In the genomic region with DNA sequence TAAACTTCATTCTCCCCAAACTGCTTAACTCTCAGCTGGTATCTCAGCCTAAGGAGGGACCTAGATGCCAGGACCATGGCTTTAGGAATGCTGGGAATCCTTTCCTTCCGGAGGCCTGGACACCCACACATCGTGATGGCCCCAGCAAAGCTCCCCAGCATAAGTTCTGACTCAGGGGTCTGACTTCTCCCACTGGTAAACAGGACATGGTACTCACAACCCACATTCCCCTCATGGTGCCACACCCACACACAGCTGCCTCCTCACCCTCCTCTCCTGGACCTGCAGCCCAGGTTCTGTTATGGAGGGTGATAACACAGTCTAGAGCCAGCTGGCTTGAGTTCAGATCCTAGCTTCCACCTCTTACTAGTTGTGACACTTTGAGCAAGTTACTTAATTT, we compare ENCODE assay signal across 8 cellular contexts. TPM values are rescaled to one million over a fixed set of nuclear protein-coding genes. Genes with fewer than 3 reads are reported as not detected.
A peak's percentile ranks its signal among the peaks of the same experiment; 100 is the strongest.
DNase-seq lines count a peak whose midpoint lies in the region; ATAC-seq and TF ChIP-seq lines count a peak whose summit lies in the region.

No MANE protein-coding gene starts in this region.

- intact Hi-C loops in ovary (cut with DNase I), result loop anchor here in 1 of 4 donors (2.0 kb wide), 1 partner anchor 14 kb away; a partner anchor contains a TSS

- no peaks in the 10 kb centered on the region for H3K36me3 Mint-ChIP-seq in endothelial cell (ENCODE audit: low read depth, unreplicated experiment)

- H3K27ac ChIP-seq in ovary, result peak overlapping the region; percentile 97 to 98

- TF ChIP-seq POLR2A in ovary (IDR thresholded peaks at IDR 0.05), result no peak

- H3K4me3 ChIP-seq in ovary, result peak overlapping the region; percentile 56

- WGBS in ovary, 3 donors, result 8 to 28% (median 16%) methylated on average over 2 of the region's 2 CpGs

- H3K9me3 Mint-ChIP-seq in endothelial cell (ENCODE audit: unreplicated experiment), result no peaks in the 10 kb centered on the region

- H3K4me1 ChIP-seq in ovary (ENCODE audit: insufficient read depth), result peaks cover 4% of the 10 kb centered on the region

- H3K4me3 Mint-ChIP-seq in endothelial cell (ENCODE audit: unreplicated experiment), result peak overlapping the region; percentile 74

- TF ChIP-seq EP300 in ovary (IDR thresholded peaks at IDR 0.05), result no peak

- TF ChIP-seq CTCF in endothelial cell (IDR thresholded peaks at IDR 0.05; ENCODE audit: unreplicated experiment), result no peak
- no peak for TF ChIP-seq CTCF in ovary (IDR thresholded peaks at IDR 0.05)

- no peaks in the 10 kb centered on the region for H3K9me3 ChIP-seq in ovary

- peaks cover 13% of the 10 kb centered on the region for H3K27me3 Mint-ChIP-seq in endothelial cell (ENCODE audit: unreplicated experiment)

- ATAC-seq in HG02885 (IDR thresholded peaks at IDR 0.05; ENCODE audit: poor library complexity, unreplicated experiment), result no peak
- no peak for ATAC-seq in GM18909 (IDR thresholded peaks at IDR 0.05; ENCODE audit: poor library complexity, unreplicated experiment)

- no peaks in the 10 kb centered on the region for H3K27me3 ChIP-seq in ovary

- H3K36me3 ChIP-seq in ovary, result no peaks in the 10 kb centered on the region

- H3K4me1 Mint-ChIP-seq in endothelial cell (ENCODE audit: unreplicated experiment), result peaks cover 34% of the 10 kb centered on the region

- peak; percentile 1 for DNase-seq in COLO668 (lab: John Stamatoyannopoulos, UW; ENCODE audit: unreplicated experiment)
- DNase-seq in OCI-M1 (lab: John Stamatoyannopoulos, UW), result peak; percentile 26
- no peak for DNase-seq in endothelial cell (ENCODE audit: low spot score)
- peak in 1 of 5 donors; percentile 39 for DNase-seq in ovary
- no peak for DNase-seq in NCI-H146 treated with DMSO at 0.1 percent for 48 hours (lab: John Stamatoyannopoulos, UW; ENCODE audit: unreplicated experiment)
- DNase-seq in effector CD8-positive, alpha-beta T cell (lab: John Stamatoyannopoulos, UW), result no peak

- no peak overlapping the region for H3K27ac Mint-ChIP-seq in endothelial cell (ENCODE audit: unreplicated experiment)

RNA-seq across cellular contexts. Expression of a gene that starts 0.7 kb away (rescaled TPM):
- 0.77 TPM for total RNA-seq in endothelial cell (ENCODE audit: unreplicated experiment)
- total RNA-seq in ovary, result 10 to 100 TPM in 1 of 7 donors, 1 to 10 TPM in 6; 2.7 to 16.5 (median 5.2) TPM
- polyA plus RNA-seq in ovary, result 1 to 10 TPM; 4.3 to 8.6 TPM

RNA-seq across cellular contexts. Expression of a gene that starts 12.9 kb away (rescaled TPM):
- 1.6 TPM for total RNA-seq in endothelial cell (ENCODE audit: unreplicated experiment)
- 1 to 10 TPM in 5 of 7 donors, under 1 TPM in 2; 0.48 to 5.9 (median 2.2) TPM for total RNA-seq in ovary
- 1 to 10 TPM; 1.9 to 3.9 TPM for polyA plus RNA-seq in ovary

RNA-seq across cellular contexts. Expression of a gene that starts 14.9 kb away (rescaled TPM):
- total RNA-seq in endothelial cell (ENCODE audit: unreplicated experiment), result 171 TPM
- 10 to 100 TPM; 27.5 to 94.3 (median 74.0) TPM for total RNA-seq in ovary
- 100 to 1,000 TPM in 1 of 2 donors, 10 to 100 TPM in 1; 77.5 to 238 TPM for polyA plus RNA-seq in ovary

RNA-seq across cellular contexts. Expression of a gene that starts 15.2 kb away (rescaled TPM):
- total RNA-seq in endothelial cell (ENCODE audit: unreplicated experiment) (32.6 TPM), ovary (10 to 100 TPM; 15.0 to 27.3 (median 25.9) TPM)
- polyA plus RNA-seq in ovary, result 10 to 100 TPM; 24.3 to 25.3 TPM

RNA-seq across cellular contexts. Expression of a gene that starts 28.2 kb away (rescaled TPM):
- 133 TPM for total RNA-seq in endothelial cell (ENCODE audit: unreplicated experiment)
- total RNA-seq in ovary, result 100 to 1,000 TPM in 4 of 7 donors, 10 to 100 TPM in 3; 65.7 to 145 (median 114) TPM
- 100 to 1,000 TPM in 1 of 2 donors, 10 to 100 TPM in 1; 87.2 to 100 TPM for polyA plus RNA-seq in ovary

Comparison
In these comparisons a context has a peak if more than half of its experiments do, and no peak if none do; other contexts are left out.
1. DNase-seq: peak in COLO668 (single experiment) and OCI-M1 (single experiment); none in endothelial cell (single experiment), NCI-H146 treated with DMSO at 0.1 percent for 48 hours (single experiment) and effector CD8-positive, alpha-beta T cell (single experiment).